ENCODE assay signal across 10 cellular contexts in genomic region chr4:74969507-74970474, GRCh38. TPM values are rescaled to one million over a fixed set of nuclear protein-coding genes. Genes with fewer than 3 reads are reported as not detected.
DNase-seq lines count a peak whose midpoint lies in the region; ATAC-seq, FAIRE-seq and TF ChIP-seq lines count a peak whose summit lies in the region.
"Had no signal": no experiment of that assay in that cellular context is flagged by ENCODE, and none has a peak within 500 bp of the region (broad histone marks: within the 10 kb centered on the region; RNA-seq: fewer than 3 reads in every experiment).

No MANE protein-coding gene starts in this region.

- intact Hi-C loops in tibial artery (cut with DNase I; ENCODE audit: low total_unique reads) = no loop called here

- no peaks in the 10 kb centered on the region for H3K36me3 ChIP-seq in bronchial epithelial cell (ENCODE audit: control insufficient read depth, insufficient read depth, low read length)
- H3K36me3 ChIP-seq in kidney epithelial cell (ENCODE audit: control insufficient read depth, insufficient read depth, low read length) = no peaks in the 10 kb centered on the region
- H3K36me3 ChIP-seq in tibial artery = no peaks in the 10 kb centered on the region

- no peak for FAIRE-seq in bronchial epithelial cell (lab: Jason Lieb, UNC)

- H3K27me3 ChIP-seq in bronchial epithelial cell (ENCODE audit: control insufficient read depth, insufficient read depth, low read length) (no peaks in the 10 kb centered on the region), kidney epithelial cell (ENCODE audit: control insufficient read depth, insufficient read depth, low read length) (no peaks in the 10 kb centered on the region), tibial artery (no peaks in the 10 kb centered on the region)

- no peaks in the 10 kb centered on the region for H3K9me3 ChIP-seq in tibial artery

- no peak for ATAC-seq in HG03521 (IDR thresholded peaks at IDR 0.05; ENCODE audit: unreplicated experiment)

- peak overlapping the region; percentile 15 to 62 for H3K27ac ChIP-seq in tibial artery

- DNase-seq in LNCaP clone FGC (ENCODE audit: low read depth) = no peak
- DNase-seq in bronchial epithelial cell (ENCODE audit: low read depth) = peak; percentile 3
- DNase-seq in kidney epithelial cell (ENCODE audit: low read depth) = no peak
- peak in 1 of 2 donors; percentile 66 for DNase-seq in tibial artery
- DNase-seq in KG1 (lab: John Stamatoyannopoulos, UW) = no peak
- no peak for DNase-seq in activated effector memory CD4-positive, alpha-beta T cell treated with anti-CD3 and anti-CD28 coated beads, Interleukin-2, amount 50 U/mL, for 16 hours
- DNase-seq: activated effector memory CD4-positive, alpha-beta T cell treated with Interleukin-2 at 50 U/mL for 16 hours; DMS153; NCI-H2081 treated with DMSO at 0.1 percent for 48 hours had no signal

- TF ChIP-seq CTCF in LNCaP clone FGC (IDR thresholded peaks at IDR 0.05; ENCODE audit: control insufficient read depth, extremely low read depth, insufficient read depth) (peak; percentile 17; the same call in 1 of the 2 replicates), bronchial epithelial cell (IDR thresholded peaks at IDR 0.05; ENCODE audit: insufficient read depth, low read length, severe bottlenecking) (peak; percentile 15), kidney epithelial cell (IDR thresholded peaks at IDR 0.05; ENCODE audit: insufficient read depth, low read length, poor library complexity, severe bottlenecking) (peak; percentile 11), tibial artery (IDR thresholded peaks at IDR 0.05) (peak; percentile 30 to 36)

- no peak overlapping the region for H3K4me3 ChIP-seq in LNCaP clone FGC (ENCODE audit: low read depth, low read length)
- no peak overlapping the region for H3K4me3 ChIP-seq in bronchial epithelial cell (ENCODE audit: low read depth, low read length)
- H3K4me3 ChIP-seq in kidney epithelial cell (ENCODE audit: low read depth, low read length) = no peak overlapping the region
- no peak overlapping the region for H3K4me3 ChIP-seq in tibial artery

- H3K4me1 ChIP-seq in tibial artery = peaks cover 0 to 86% (median 39%) of the 10 kb centered on the region in 4 donors

RNA-seq across cellular contexts. Expression of gene PARM1, which starts 36.9 kb away (rescaled TPM):
- 0.13 TPM in 1 of 2 replicates, not detected in the other for total RNA-seq in bronchial epithelial cell
- total RNA-seq in kidney epithelial cell = 3.0 and 3.7 TPM in 2 replicates
